In genomic region chr10:97587183-97587582, GRCh38 we compare ENCODE assay signal across 1 cellular context.
TF ChIP-seq lines count a peak whose summit lies in the region.

No MANE protein-coding gene starts in this region.

TF ChIP-seq in A549, 52 proteins besides CTCF, POLR2A, EP300 and RAD21:
- TF ChIP-seq ZC3H11A (IDR thresholded peaks at IDR 0.05) (no peak), CHD2 (IDR thresholded peaks at IDR 0.05; ENCODE audit: low read length, partially characterized antibody) (no peak), ESRRA (IDR thresholded peaks at IDR 0.05; ENCODE audit: borderline replicate concordance, low read length) (no peak)
- TF ChIP-seq, protein P1, sequence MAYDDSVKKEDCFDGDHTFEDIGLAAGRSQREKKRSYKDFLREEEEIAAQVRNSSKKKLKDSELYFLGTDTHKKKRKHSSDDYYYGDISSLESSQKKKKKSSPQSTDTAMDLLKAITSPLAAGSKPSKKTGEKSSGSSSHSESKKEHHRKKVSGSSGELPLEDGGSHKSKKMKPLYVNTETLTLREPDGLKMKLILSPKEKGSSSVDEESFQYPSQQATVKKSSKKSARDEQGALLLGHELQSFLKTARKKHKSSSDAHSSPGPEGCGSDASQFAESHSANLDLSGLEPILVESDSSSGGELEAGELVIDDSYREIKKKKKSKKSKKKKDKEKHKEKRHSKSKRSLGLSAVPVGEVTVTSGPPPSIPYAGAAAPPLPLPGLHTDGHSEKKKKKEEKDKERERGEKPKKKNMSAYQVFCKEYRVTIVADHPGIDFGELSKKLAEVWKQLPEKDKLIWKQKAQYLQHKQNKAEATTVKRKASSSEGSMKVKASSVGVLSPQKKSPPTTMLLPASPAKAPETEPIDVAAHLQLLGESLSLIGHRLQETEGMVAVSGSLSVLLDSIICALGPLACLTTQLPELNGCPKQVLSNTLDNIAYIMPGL (CRISPR knock-in tag; IDR thresholded peaks at IDR 0.05; ENCODE audit: borderline replicate concordance), result no peak
